ENCODE assay signal across 30 cellular contexts in genomic region chr10:131924982-131925649, GRCh38. TPM values are rescaled to one million over a fixed set of nuclear protein-coding genes. Genes with fewer than 3 reads are reported as not detected.
DNase-seq lines count a peak whose midpoint lies in the region; ATAC-seq and TF ChIP-seq lines count a peak whose summit lies in the region.
"Had no signal": no experiment of that assay in that cellular context is flagged by ENCODE, and none has a peak within 500 bp of the region (broad histone marks: within the 10 kb centered on the region; RNA-seq: fewer than 3 reads in every experiment).

No MANE protein-coding gene starts in this region.

- peaks cover 55% of the 10 kb centered on the region for H3K4me1 Mint-ChIP-seq in endothelial cell (ENCODE audit: unreplicated experiment)

- intact Hi-C loops in upper lobe of right lung (cut with DNase I), result no loop called here

- no peak for TF ChIP-seq CTCF in C4-2B (conservative IDR thresholded peaks at IDR 0.05)
- TF ChIP-seq CTCF in HEK293 (tag by site-specific recombination; IDR thresholded peaks at IDR 0.05), result no peak
- no peak for TF ChIP-seq CTCF in endothelial cell (IDR thresholded peaks at IDR 0.05; ENCODE audit: unreplicated experiment)
- no peak for TF ChIP-seq CTCF in upper lobe of right lung (IDR thresholded peaks at IDR 0.05)

- DNase-seq in OCI-M1 (lab: John Stamatoyannopoulos, UW) (peak; percentile 36), endothelial cell (ENCODE audit: low spot score) (no peak), DMS53 treated with DMSO at 0.1 percent for 48 hours (lab: John Stamatoyannopoulos, UW; ENCODE audit: unreplicated experiment) (no peak), upper lobe of right lung (no peak)
- DNase-seq: activated CD4-positive, alpha-beta T cell treated with anti-CD3 and anti-CD28 coated beads, Interleukin-2, amount 10 ng/mL, durations not matched to agents 7 days and 5 days; activated CD8-positive, alpha-beta memory T cell treated with anti-CD3 and anti-CD28 coated beads, Interleukin-2, amount 10 ng/mL, durations not matched to agents 7 days and 5 days; activated naive CD8-positive, alpha-beta T cell treated with anti-CD3 and anti-CD28 coated beads for 36 hours; C1 segment of cervical spinal cord; cortex of kidney; esophagus squamous epithelium; foreskin melanocyte; HFFc6; left cardiac atrium; mucosa of descending colon; NCI-H1092 treated with DMSO at 0.1 percent for 48 hours; NCI-H1930; nephron progenitor cell; retina; small intestine; stimulated activated CD4-positive, alpha-beta T cell treated with anti-CD3 and anti-CD28 coated beads, Interleukin-1b, Interleukin-23, amount 100 ng/mL, for 48 hours; stimulated activated CD8-positive, alpha-beta memory T cell treated with anti-CD3 and anti-CD28 coated beads, Interleukin-4, amount 100 ng/mL, for 48 hours; stomach had no signal

- peak overlapping the region; percentile 65 for H3K27ac ChIP-seq in C4-2B
- no peak overlapping the region for H3K27ac ChIP-seq in HEK293 (ENCODE audit: extremely low read depth, low read depth, low read length)
- no peak overlapping the region for H3K27ac ChIP-seq in upper lobe of right lung
- H3K27ac ChIP-seq: ascending aorta, esophagus squamous epithelium, ovary, RWPE1, stomach, tibial nerve had no signal

- no peak for ATAC-seq in GM18520 (IDR thresholded peaks at IDR 0.05; ENCODE audit: unreplicated experiment)
- ATAC-seq in upper lobe of right lung, result no peak
- ATAC-seq: activated CD8-positive, alpha-beta memory T cell treated with anti-CD3 and anti-CD28 coated beads, Interleukin-2, amount 10 ng/mL, durations not matched to agents 7 days and 5 days; left cardiac atrium; mucosa of descending colon had no signal

- peaks cover 2% of the 10 kb centered on the region; the same call in 1 of the 2 replicates for H3K9me3 ChIP-seq in HEK293 (ENCODE audit: control insufficient read depth, insufficient read depth, low read depth, low read length)
- no peaks in the 10 kb centered on the region for H3K9me3 ChIP-seq in upper lobe of right lung
- H3K9me3 ChIP-seq: ovary had no signal

- H3K4me1 ChIP-seq in HEK293 (ENCODE audit: control insufficient read depth, insufficient read depth, low read length), result 0 out of 2 replicates have a peak, but pooled peaks cover 2% of the 10 kb centered on the region
- peaks cover 28% of the 10 kb centered on the region for H3K4me1 ChIP-seq in upper lobe of right lung

- peaks cover 8% of the 10 kb centered on the region for H3K27me3 Mint-ChIP-seq in endothelial cell (ENCODE audit: unreplicated experiment)
- H3K27me3 Mint-ChIP-seq: activated CD4-positive, alpha-beta T cell treated with anti-CD3 and anti-CD28 coated beads, Interleukin-2, amount 10 ng/mL, durations not matched to agents 7 days and 5 days; activated CD8-positive, alpha-beta memory T cell treated with anti-CD3 and anti-CD28 coated beads, Interleukin-2, amount 10 ng/mL, durations not matched to agents 7 days and 5 days; activated naive CD8-positive, alpha-beta T cell treated with anti-CD3 and anti-CD28 coated beads for 36 hours had no signal

- peak overlapping the region; percentile 7 for H3K27ac Mint-ChIP-seq in endothelial cell (ENCODE audit: unreplicated experiment)
- H3K27ac Mint-ChIP-seq: activated CD4-positive, alpha-beta T cell treated with anti-CD3 and anti-CD28 coated beads, Interleukin-2, amount 10 ng/mL, durations not matched to agents 7 days and 5 days; activated CD8-positive, alpha-beta memory T cell treated with anti-CD3 and anti-CD28 coated beads, Interleukin-2, amount 10 ng/mL, durations not matched to agents 7 days and 5 days; activated naive CD8-positive, alpha-beta T cell treated with anti-CD3 and anti-CD28 coated beads for 36 hours; HFFc6; nephron progenitor cell; T-helper 2 cell treated with Interferon-gamma antibody and Interleukin-4, amounts not matched to agents 5 μg/mL and 100 μg/mL, for 36 hours had no signal

- H3K27me3 ChIP-seq in upper lobe of right lung, result no peaks in the 10 kb centered on the region
- H3K27me3 ChIP-seq: ascending aorta, esophagus squamous epithelium, ovary, stomach, tibial nerve had no signal

- CTCF ChIA-PET in HEK293 (lab: Yijun Ruan, JAX), result interaction anchor here (1.7 kb wide), 1 partner anchor 18 kb away, joined by 6 read pairs; no protein-coding TSS in a partner anchor

- POLR2A ChIA-PET in HEK293 (lab: Yijun Ruan, JAX), result no interaction called here

- peaks cover 19% of the 10 kb centered on the region for H3K36me3 Mint-ChIP-seq in endothelial cell (ENCODE audit: low read depth, unreplicated experiment)

- no peaks in the 10 kb centered on the region for H3K9me3 Mint-ChIP-seq in endothelial cell (ENCODE audit: unreplicated experiment)

- H3K4me3 ChIP-seq in HEK293 (ENCODE audit: low read depth, low read length) (no peak overlapping the region), upper lobe of right lung (no peak overlapping the region)
- H3K4me3 ChIP-seq: ascending aorta, esophagus squamous epithelium, mucosa of descending colon, ovary, stomach, tibial nerve had no signal

- no peaks in the 10 kb centered on the region for H3K36me3 ChIP-seq in HEK293 (ENCODE audit: control insufficient read depth in 2 of 2, insufficient read depth in 1 of 2, low read length in 2 of 2)
- no peaks in the 10 kb centered on the region for H3K36me3 ChIP-seq in upper lobe of right lung
- H3K36me3 ChIP-seq: ascending aorta, esophagus squamous epithelium, ovary, stomach had no signal

- H3K4me3 Mint-ChIP-seq in endothelial cell (ENCODE audit: unreplicated experiment), result no peak overlapping the region
- H3K4me3 Mint-ChIP-seq: activated CD4-positive, alpha-beta T cell treated with anti-CD3 and anti-CD28 coated beads, Interleukin-2, amount 10 ng/mL, durations not matched to agents 7 days and 5 days; activated CD8-positive, alpha-beta memory T cell treated with anti-CD3 and anti-CD28 coated beads, Interleukin-2, amount 10 ng/mL, durations not matched to agents 7 days and 5 days; activated naive CD8-positive, alpha-beta T cell treated with anti-CD3 and anti-CD28 coated beads for 36 hours; HFFc6; nephron progenitor cell; T-helper 2 cell treated with Interferon-gamma antibody and Interleukin-4, amounts not matched to agents 5 μg/mL and 100 μg/mL, for 36 hours had no signal

TF ChIP-seq in HEK293, 187 proteins besides CTCF, POLR2A, EP300 and RAD21:
- TF ChIP-seq SETDB1 (IDR thresholded peaks at IDR 0.05; ENCODE audit: insufficient read length, low read length), result peak; percentile 92
- TF ChIP-seq ZNF2 (tag by site-specific recombination; IDR thresholded peaks at IDR 0.05), result no peak
TF ChIP-seq in HEK293: peak in this region for 1.

RNA-seq across cellular contexts. Expression of gene PPP2R2D, which starts 24.3 kb away (rescaled TPM):
- 36.9 TPM for total RNA-seq in endothelial cell (ENCODE audit: unreplicated experiment)
- total RNA-seq in upper lobe of right lung, result 28.3 TPM

RNA-seq across cellular contexts. Expression of gene BNIP3, which starts 56.6 kb away (rescaled TPM):
- total RNA-seq in endothelial cell (ENCODE audit: unreplicated experiment) (29.9 TPM), upper lobe of right lung (38.2 TPM)
